ENCODE assay signal across 8 cellular contexts in genomic region chr3:93973160-93974126, GRCh38. TPM values are rescaled to one million over a fixed set of nuclear protein-coding genes. Genes with fewer than 3 reads are reported as not detected.
DNase-seq lines count a peak whose midpoint lies in the region; ATAC-seq and TF ChIP-seq lines count a peak whose summit lies in the region.

PROS1 (minus strand) TSS chr3:93973896; CDS start chr3:93973749, 147 bp downstream.

- H3K27me3 Mint-ChIP-seq in stimulated activated naive CD8-positive, alpha-beta T cell treated with anti-CD3 and anti-CD28 coated beads, Interleukin-15, Interleukin-2, amounts not matched to agents 100 ng/mL and 50 ng/mL, for 24 hours = peaks cover 16% of the 10 kb centered on the region

- H3K36me3 Mint-ChIP-seq in stimulated activated naive CD8-positive, alpha-beta T cell treated with anti-CD3 and anti-CD28 coated beads, Interleukin-15, Interleukin-2, amounts not matched to agents 100 ng/mL and 50 ng/mL, for 24 hours (ENCODE audit: low read depth) = no peaks in the 10 kb centered on the region

- DNase-seq in COR-L47 (lab: John Stamatoyannopoulos, UW) (peak; percentile 78), HS-27A (ENCODE audit: low read depth) (peak; percentile 29), fibroblast of peridontal ligament (ENCODE audit: extremely low read depth) (peak; percentile 83)
- DNase-seq in activated T-helper 9 cell treated with anti-CD3 and anti-CD28 coated beads, Interleukin-2, amount 50 U/mL, for 16 hours (ENCODE audit: low read depth) = peak; percentile 13

- ATAC-seq in GM21381 (IDR thresholded peaks at IDR 0.05; ENCODE audit: unreplicated experiment) = peak; percentile 84

- peak within 1 kb of the TSS; percentile 85 for H3K4me3 Mint-ChIP-seq in stimulated activated naive CD8-positive, alpha-beta T cell treated with anti-CD3 and anti-CD28 coated beads, Interleukin-15, Interleukin-2, amounts not matched to agents 100 ng/mL and 50 ng/mL, for 24 hours

- H3K4me1 ChIP-seq in muscle layer of duodenum (ENCODE audit: control insufficient read depth in 1 of 2, insufficient read depth in 2 of 2, low read length in 2 of 2) = peaks cover 0 to 3% of the 10 kb centered on the region in 2 donors

- H3K27ac Mint-ChIP-seq in stimulated activated naive CD8-positive, alpha-beta T cell treated with anti-CD3 and anti-CD28 coated beads, Interleukin-15, Interleukin-2, amounts not matched to agents 100 ng/mL and 50 ng/mL, for 24 hours = peak within 1 kb of the TSS; percentile 75

- no peaks in the 10 kb centered on the region for H3K27me3 ChIP-seq in muscle layer of duodenum (ENCODE audit: low read depth, low read length)

- H3K4me1 Mint-ChIP-seq in stimulated activated naive CD8-positive, alpha-beta T cell treated with anti-CD3 and anti-CD28 coated beads, Interleukin-15, Interleukin-2, amounts not matched to agents 100 ng/mL and 50 ng/mL, for 24 hours (ENCODE audit: low read depth) = peaks cover 11% of the 10 kb centered on the region

- peak within 1 kb of the TSS; percentile 96 for H3K27ac ChIP-seq in muscle layer of duodenum (ENCODE audit: low read length)

- no peaks in the 10 kb centered on the region for H3K9me3 Mint-ChIP-seq in stimulated activated naive CD8-positive, alpha-beta T cell treated with anti-CD3 and anti-CD28 coated beads, Interleukin-15, Interleukin-2, amounts not matched to agents 100 ng/mL and 50 ng/mL, for 24 hours

- H3K36me3 ChIP-seq in muscle layer of duodenum (ENCODE audit: control insufficient read depth in 1 of 2, insufficient read depth in 2 of 2, low read length in 2 of 2) = no peaks in the 10 kb centered on the region

- no peaks in the 10 kb centered on the region for H3K9me3 ChIP-seq in muscle layer of duodenum (ENCODE audit: control insufficient read depth in 1 of 2, low read length in 2 of 2)

- peak within 1 kb of the TSS; percentile 74 to 76 for H3K4me3 ChIP-seq in muscle layer of duodenum (ENCODE audit: low read depth in 1 of 2, low read length in 2 of 2)

TF ChIP-seq in PFSK-1, 5 proteins besides CTCF, POLR2A, EP300 and RAD21:
- TF ChIP-seq FOXP2 (optimal IDR thresholded peaks at IDR 0.05; ENCODE audit: borderline replicate concordance, extremely low read depth, extremely low read length, insufficient read depth) (no peak), TAF1 (IDR thresholded peaks at IDR 0.05; ENCODE audit: borderline replicate concordance, insufficient read depth, low read length) (no peak), POLR2AphosphoS5 (IDR thresholded peaks at IDR 0.05; ENCODE audit: low read depth, low read length) (no peak), SIN3A (IDR thresholded peaks at IDR 0.05; ENCODE audit: borderline replicate concordance, insufficient read depth, low read length) (0 out of 2 replicates have a peak, but pooled peaks have one; percentile 35)
- TF ChIP-seq, protein P1, sequence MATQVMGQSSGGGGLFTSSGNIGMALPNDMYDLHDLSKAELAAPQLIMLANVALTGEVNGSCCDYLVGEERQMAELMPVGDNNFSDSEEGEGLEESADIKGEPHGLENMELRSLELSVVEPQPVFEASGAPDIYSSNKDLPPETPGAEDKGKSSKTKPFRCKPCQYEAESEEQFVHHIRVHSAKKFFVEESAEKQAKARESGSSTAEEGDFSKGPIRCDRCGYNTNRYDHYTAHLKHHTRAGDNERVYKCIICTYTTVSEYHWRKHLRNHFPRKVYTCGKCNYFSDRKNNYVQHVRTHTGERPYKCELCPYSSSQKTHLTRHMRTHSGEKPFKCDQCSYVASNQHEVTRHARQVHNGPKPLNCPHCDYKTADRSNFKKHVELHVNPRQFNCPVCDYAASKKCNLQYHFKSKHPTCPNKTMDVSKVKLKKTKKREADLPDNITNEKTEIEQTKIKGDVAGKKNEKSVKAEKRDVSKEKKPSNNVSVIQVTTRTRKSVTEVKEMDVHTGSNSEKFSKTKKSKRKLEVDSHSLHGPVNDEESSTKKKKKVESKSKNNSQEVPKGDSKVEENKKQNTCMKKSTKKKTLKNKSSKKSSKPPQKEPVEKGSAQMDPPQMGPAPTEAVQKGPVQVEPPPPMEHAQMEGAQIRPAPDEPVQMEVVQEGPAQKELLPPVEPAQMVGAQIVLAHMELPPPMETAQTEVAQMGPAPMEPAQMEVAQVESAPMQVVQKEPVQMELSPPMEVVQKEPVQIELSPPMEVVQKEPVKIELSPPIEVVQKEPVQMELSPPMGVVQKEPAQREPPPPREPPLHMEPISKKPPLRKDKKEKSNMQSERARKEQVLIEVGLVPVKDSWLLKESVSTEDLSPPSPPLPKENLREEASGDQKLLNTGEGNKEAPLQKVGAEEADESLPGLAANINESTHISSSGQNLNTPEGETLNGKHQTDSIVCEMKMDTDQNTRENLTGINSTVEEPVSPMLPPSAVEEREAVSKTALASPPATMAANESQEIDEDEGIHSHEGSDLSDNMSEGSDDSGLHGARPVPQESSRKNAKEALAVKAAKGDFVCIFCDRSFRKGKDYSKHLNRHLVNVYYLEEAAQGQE (IDR thresholded peaks at IDR 0.05; ENCODE audit: insufficient read depth in 1 of 2, low read depth in 2 of 2, low read length in 2 of 2) = no peak

RNA-seq across cellular contexts. Expression of gene PROS1, which starts in this region (rescaled TPM):
- 1.2 TPM for polyA plus RNA-seq in PFSK-1 (2012; ENCODE audit: insufficient read length, low read depth)

Comparison
In these comparisons a context has a peak if more than half of its experiments do, and no peak if none do; other contexts are left out.
1. Peak in every context shown above with its lines: DNase-seq, ATAC-seq, H3K4me3 ChIP-seq and H3K27ac ChIP-seq.
2. DNase-seq: peak in every context shown above with its lines; median percentile 83 in fibroblast of peridontal ligament; 78 in COR-L47; 29 in HS-27A; 13 in activated T-helper 9 cell treated with anti-CD3 and anti-CD28 coated beads, Interleukin-2, amount 50 U/mL, for 16 hours.